In genomic region chr11:27472398-27473016, GRCh38 we compare ENCODE assay signal across 8 cellular contexts. TPM values are rescaled to one million over a fixed set of nuclear protein-coding genes. Genes with fewer than 3 reads are reported as not detected.
DNase-seq lines count a peak whose midpoint lies in the region; ATAC-seq and TF ChIP-seq lines count a peak whose summit lies in the region.

TSS of gene LGR4 (minus strand) at chr11:27472790. CDS start at chr11:27472302, 488 bp downstream.

- H3K27me3 ChIP-seq in HL-60 (ENCODE audit: insufficient read depth, poor library complexity, severe bottlenecking) = peaks cover 12% of the 10 kb centered on the region
- H3K27me3 ChIP-seq in endocrine pancreas (ENCODE audit: control insufficient read depth, insufficient read depth, low read length) = no peaks in the 10 kb centered on the region
- no peaks in the 10 kb centered on the region for H3K27me3 ChIP-seq in mesenchymal stem cell (ENCODE audit: control insufficient read depth in 1 of 2, insufficient read depth in 1 of 2, low read length in 2 of 2)

- 0% methylated on average over 51 of the region's 57 CpGs for WGBS in mesenchymal stem cell

- H2BK15ac ChIP-seq in mesenchymal stem cell (ENCODE audit: low read depth, poor library complexity, severe bottlenecking) = peak within 1 kb of the TSS; percentile 93

- H2AK5ac ChIP-seq in mesenchymal stem cell (ENCODE audit: low read length, severe bottlenecking) = no peak within 1 kb of the TSS

- H3K18ac ChIP-seq in mesenchymal stem cell (ENCODE audit: low read depth in 1 of 2, low read length in 2 of 2) = peak within 1 kb of the TSS; percentile 79 to 96

- peak within 1 kb of the TSS; percentile 66 for H2BK120ac ChIP-seq in mesenchymal stem cell (ENCODE audit: low read depth, low read length)

- no peaks in the 10 kb centered on the region for H3K36me3 ChIP-seq in endocrine pancreas (ENCODE audit: control insufficient read depth, insufficient read depth, low read length)
- H3K36me3 ChIP-seq in mesenchymal stem cell (ENCODE audit: control insufficient read depth in 1 of 2, insufficient read depth in 2 of 2, low read depth in 1 of 2, low read length in 2 of 2) = no peaks in the 10 kb centered on the region

- peak within 1 kb of the TSS; percentile 69 for H3K4me3 ChIP-seq in HL-60 (replicated peaks; ENCODE audit: insufficient read depth, low read length)
- H3K4me3 ChIP-seq in endocrine pancreas (ENCODE audit: control insufficient read depth, insufficient read depth, low read length) = peak within 1 kb of the TSS; percentile 56
- H3K4me3 ChIP-seq in mesenchymal stem cell (ENCODE audit: insufficient read depth in 1 of 2, low read depth in 1 of 2, low read length in 2 of 2) = peak within 1 kb of the TSS; percentile 90 to 95

- H3K14ac ChIP-seq in mesenchymal stem cell (ENCODE audit: low read length in 2 of 2) = peak within 1 kb of the TSS in 1 of 2 experiments; percentile 87

- peak within 1 kb of the TSS; percentile 96 for H2BK5ac ChIP-seq in mesenchymal stem cell (ENCODE audit: low read depth, low read length, poor library complexity, severe bottlenecking)

- H3K27ac ChIP-seq in C4-2B (peak within 1 kb of the TSS; percentile 90), HL-60 (replicated peaks) (no peak within 1 kb of the TSS), mesenchymal stem cell (ENCODE audit: low read length, poor library complexity, severe bottlenecking) (peak within 1 kb of the TSS; percentile 80)

- H3K4me2 ChIP-seq in mesenchymal stem cell (ENCODE audit: low read length, poor library complexity, severe bottlenecking) = peak within 1 kb of the TSS; percentile 62

- H3K4me1 ChIP-seq in endocrine pancreas (ENCODE audit: control insufficient read depth, insufficient read depth, low read length) = peaks cover 18% of the 10 kb centered on the region
- H3K4me1 ChIP-seq in mesenchymal stem cell (ENCODE audit: control insufficient read depth, insufficient read depth, low read depth, low read length) = no peaks in the 10 kb centered on the region

- TF ChIP-seq CTCF in C4-2B (conservative IDR thresholded peaks at IDR 0.05) = no peak
- no peak for TF ChIP-seq CTCF in HL-60 (IDR thresholded peaks at IDR 0.05; ENCODE audit: insufficient read depth, low read length)

- H3K79me1 ChIP-seq in mesenchymal stem cell (replicated peaks; ENCODE audit: low read length, poor library complexity, severe bottlenecking) = peaks cover 1% of the 10 kb centered on the region

- H3K9ac ChIP-seq in endocrine pancreas (ENCODE audit: control insufficient read depth, insufficient read depth, low read length) = peak within 1 kb of the TSS; percentile 89
- peak within 1 kb of the TSS; percentile 86 for H3K9ac ChIP-seq in mesenchymal stem cell (ENCODE audit: low read length)

- DNase-seq in HL-60 (ENCODE audit: low read depth in 1 of 2, low spot score in 1 of 2) = peak; percentile 55 to 59
- DNase-seq in NOMO-1 treated with DMSO at 0.1 percent for 48 hours (lab: John Stamatoyannopoulos, UW; ENCODE audit: unreplicated experiment) = peak; percentile 84
- peak; percentile 30 for DNase-seq in activated CD8-positive, alpha-beta memory T cell treated with anti-CD3 and anti-CD28 coated beads, Interleukin-2, amount 50 U/mL, for 24 hours (ENCODE audit: extremely low read depth)
- DNase-seq in mesenchymal stem cell = peak; percentile 97
- peak; percentile 30 for DNase-seq in stimulated activated CD8-positive, alpha-beta memory T cell treated with anti-CD3 and anti-CD28 coated beads, Interleukin-12 subunit alpha, Interleukin-12 subunit beta, amount 100 ng/mL, for 1 hour (ENCODE audit: low read depth)

- H3K4ac ChIP-seq in mesenchymal stem cell (ENCODE audit: low read depth in 1 of 2, low read length in 2 of 2) = peak within 1 kb of the TSS; percentile 77 to 79

- peak within 1 kb of the TSS in 1 of 2 experiments; percentile 76 for H2BK12ac ChIP-seq in mesenchymal stem cell (ENCODE audit: low read length in 2 of 2)

- H4K91ac ChIP-seq in mesenchymal stem cell (ENCODE audit: low read length) = no peak within 1 kb of the TSS

- H2AFZ ChIP-seq in mesenchymal stem cell (ENCODE audit: low read depth, low read length) = peak within 1 kb of the TSS; percentile 88

- peak within 1 kb of the TSS; percentile 86 for H4K8ac ChIP-seq in mesenchymal stem cell (ENCODE audit: low read length)

- peak; percentile 79 for ATAC-seq in GM19467 (IDR thresholded peaks at IDR 0.05; ENCODE audit: unreplicated experiment)

- H3K23ac ChIP-seq in mesenchymal stem cell (ENCODE audit: low read length in 2 of 2) = peak within 1 kb of the TSS in 1 of 2 experiments; percentile 95

- no peaks in the 10 kb centered on the region for H3K9me3 ChIP-seq in endocrine pancreas (ENCODE audit: control insufficient read depth, low read length)
- no peaks in the 10 kb centered on the region for H3K9me3 ChIP-seq in mesenchymal stem cell (ENCODE audit: control insufficient read depth, low read length)

RNA-seq across cellular contexts. Expression of gene LGR4, which starts in this region (rescaled TPM):
- 9.9 TPM for polyA plus RNA-seq in mesenchymal stem cell (2013, experiment 1 of 2)
- 10.9 TPM for polyA plus RNA-seq in mesenchymal stem cell (2013, experiment 2 of 2)

Comparison
In these comparisons a context has a peak if more than half of its experiments do, and no peak if none do; other contexts are left out.
1. DNase-seq: peak in every context shown above with its lines; median percentile 97 in mesenchymal stem cell; 84 in NOMO-1 treated with DMSO at 0.1 percent for 48 hours; 57 in HL-60; 30 in activated CD8-positive, alpha-beta memory T cell treated with anti-CD3 and anti-CD28 coated beads, Interleukin-2, amount 50 U/mL, for 24 hours; 30 in stimulated activated CD8-positive, alpha-beta memory T cell treated with anti-CD3 and anti-CD28 coated beads, Interleukin-12 subunit alpha, Interleukin-12 subunit beta, amount 100 ng/mL, for 1 hour.